Comparison of ENCODE assay signal across 8 cellular contexts in genomic region chr16:70380205-70380918, GRCh38. TPM values are rescaled to one million over a fixed set of nuclear protein-coding genes. Genes with fewer than 3 reads are reported as not detected.
A peak's percentile ranks its signal among the peaks of the same experiment; 100 is the strongest.
DNase-seq lines count a peak whose midpoint lies in the region; ATAC-seq, FAIRE-seq and TF ChIP-seq lines count a peak whose summit lies in the region.

No MANE protein-coding gene starts in this region.

- H3K36me3 Mint-ChIP-seq in naive thymus-derived CD4-positive, alpha-beta T cell = peaks cover 0 to 11% (median 6%) of the 10 kb centered on the region in 5 donors
- peaks cover 66% of the 10 kb centered on the region for H3K36me3 Mint-ChIP-seq in stimulated activated effector memory CD8-positive, alpha-beta T cell treated with anti-CD3 and anti-CD28 coated beads, Interleukin-12 subunit alpha, Interleukin-12 subunit beta, amount 100 ng/mL, for 72 hours

- peak overlapping the region; percentile 86 for H3K4me3 ChIP-seq in epithelial cell of proximal tubule (ENCODE audit: low read depth, low read length)
- peak overlapping the region; percentile 86 for H3K4me3 ChIP-seq in naive thymus-derived CD4-positive, alpha-beta T cell (ENCODE audit: low read length)

- ATAC-seq in HG02798 (IDR thresholded peaks at IDR 0.05; ENCODE audit: poor library complexity, unreplicated experiment) = peak; percentile 17
- ATAC-seq in naive thymus-derived CD4-positive, alpha-beta T cell = peak; percentile 22
- ATAC-seq in stimulated activated effector memory CD8-positive, alpha-beta T cell treated with anti-CD3 and anti-CD28 coated beads, Interleukin-12 subunit alpha, Interleukin-12 subunit beta, amount 100 ng/mL, for 72 hours = peak; percentile 71

- peak overlapping the region; percentile 89 to 100 (median 97) for H3K4me3 Mint-ChIP-seq in naive thymus-derived CD4-positive, alpha-beta T cell
- H3K4me3 Mint-ChIP-seq in stimulated activated effector memory CD8-positive, alpha-beta T cell treated with anti-CD3 and anti-CD28 coated beads, Interleukin-12 subunit alpha, Interleukin-12 subunit beta, amount 100 ng/mL, for 72 hours = peak overlapping the region; percentile 84

- CTCF ChIA-PET in naive thymus-derived CD4-positive, alpha-beta T cell (lab: Charles Lee) = interaction anchor here (0.7 to 2.2 kb wide), 11 partner anchors 11 to 153 kb away, joined by 3 to 8 read pairs (median 4); partner anchors contain the start of genes DDX19A, FCSK and ST3GAL2

- peaks cover 0 to 29% (median 24%) of the 10 kb centered on the region in 7 donors for H3K4me1 Mint-ChIP-seq in naive thymus-derived CD4-positive, alpha-beta T cell
- H3K4me1 Mint-ChIP-seq in stimulated activated effector memory CD8-positive, alpha-beta T cell treated with anti-CD3 and anti-CD28 coated beads, Interleukin-12 subunit alpha, Interleukin-12 subunit beta, amount 100 ng/mL, for 72 hours = no peaks in the 10 kb centered on the region

- H3K9me3 Mint-ChIP-seq in naive thymus-derived CD4-positive, alpha-beta T cell = peaks cover 0 to 3% (median 0%) of the 10 kb centered on the region in 11 donors
- no peaks in the 10 kb centered on the region for H3K9me3 Mint-ChIP-seq in stimulated activated effector memory CD8-positive, alpha-beta T cell treated with anti-CD3 and anti-CD28 coated beads, Interleukin-12 subunit alpha, Interleukin-12 subunit beta, amount 100 ng/mL, for 72 hours

- no peak; the same call in 1 of the 2 replicates for TF ChIP-seq POLR2A in GM12892 (IDR thresholded peaks at IDR 0.05; ENCODE audit: low read depth, low read length)

- POLR2A ChIA-PET in naive thymus-derived CD4-positive, alpha-beta T cell (lab: Charles Lee) = interaction anchor here (0.6 to 5.1 kb wide), 28 partner anchors 8 to 144 kb away, joined by 3 to 59 read pairs (median 5); partner anchors contain the start of genes AARS1, COG4, DDX19A and DDX19B

- peak overlapping the region; percentile 83 for H3K27ac ChIP-seq in naive thymus-derived CD4-positive, alpha-beta T cell (ENCODE audit: low read depth, low read length)

- no peaks in the 10 kb centered on the region for H3K27me3 Mint-ChIP-seq in naive thymus-derived CD4-positive, alpha-beta T cell

- H3K27ac Mint-ChIP-seq in naive thymus-derived CD4-positive, alpha-beta T cell = peak overlapping the region; percentile 73 to 97 (median 89)
- peak overlapping the region; percentile 94 for H3K27ac Mint-ChIP-seq in stimulated activated effector memory CD8-positive, alpha-beta T cell treated with anti-CD3 and anti-CD28 coated beads, Interleukin-12 subunit alpha, Interleukin-12 subunit beta, amount 100 ng/mL, for 72 hours

- no peak for DNase-seq in GM12892 (ENCODE audit: insufficient read length)
- DNase-seq in NCI-H460 (ENCODE audit: extremely low read depth, low read depth) = peak; percentile 8
- DNase-seq in activated CD8-positive, alpha-beta memory T cell treated with anti-CD3 and anti-CD28 coated beads, Interleukin-2, amount 50 U/mL, for 4 hours = peak; percentile 79
- no peak for DNase-seq in epithelial cell of proximal tubule (ENCODE audit: low read depth)
- DNase-seq in naive thymus-derived CD4-positive, alpha-beta T cell = peak; percentile 35 to 77 (median 60)
- DNase-seq in stimulated activated effector memory CD8-positive, alpha-beta T cell treated with anti-CD3 and anti-CD28 coated beads, Interleukin-12 subunit alpha, Interleukin-12 subunit beta, amount 100 ng/mL, for 72 hours (ENCODE audit: low spot score in 2 of 2) = peak; percentile 63 to 88
- DNase-seq in NCI-H446 treated with DMSO at 0.1 percent for 48 hours (lab: John Stamatoyannopoulos, UW) = no peak

- H3K9me3 ChIP-seq in naive thymus-derived CD4-positive, alpha-beta T cell (ENCODE audit: control insufficient read depth in 2 of 3, low read length in 3 of 3) = no peaks in the 10 kb centered on the region

- no peaks in the 10 kb centered on the region for H3K27me3 ChIP-seq in naive thymus-derived CD4-positive, alpha-beta T cell (ENCODE audit: control insufficient read depth in 2 of 2, insufficient read depth in 2 of 2, low read length in 2 of 2)

- H3K36me3 ChIP-seq in naive thymus-derived CD4-positive, alpha-beta T cell (ENCODE audit: control insufficient read depth in 2 of 3, insufficient read depth in 3 of 3, low read length in 3 of 3) = peaks cover 0 to 13% (median 3%) of the 10 kb centered on the region in 3 experiments

- no peak for TF ChIP-seq CTCF in epithelial cell of proximal tubule (conservative IDR thresholded peaks at IDR 0.05; ENCODE audit: low read depth, low read length)

- H3K4me1 ChIP-seq in naive thymus-derived CD4-positive, alpha-beta T cell (ENCODE audit: control insufficient read depth in 2 of 2, insufficient read depth in 2 of 2, low read length in 2 of 2) = peaks cover 9 to 13% of the 10 kb centered on the region in 2 donors

- peak; percentile 40 for FAIRE-seq in GM12892 (lab: Jason Lieb, UNC)

- intact Hi-C loops in naive thymus-derived CD4-positive, alpha-beta T cell (cut with micrococcal nuclease) = loop anchor here (1.0 to 5.0 kb wide), 6 partner anchors 28 to 272 kb away; partner anchors contain the start of gene EXOSC6 (in 1 of the 2)

RNA-seq across cellular contexts. Expression of gene DDX19A, which starts 33.7 kb away (rescaled TPM):
- 28.4 TPM for polyA plus RNA-seq in GM12892 (2012; ENCODE audit: missing spikeins)
- 25.5 and 28.8 TPM in 2 replicates for total RNA-seq in NCI-H460 (2014; rRNA removed; shearing (Covaris generic))
- polyA plus RNA-seq in NCI-H460 (2014; cell fraction: nucleus; rRNA removed) = 27.5 and 40.8 TPM in 2 replicates
- total RNA-seq in epithelial cell of proximal tubule = 31.8 and 45.1 TPM in 2 replicates
- total RNA-seq in naive thymus-derived CD4-positive, alpha-beta T cell = 10 to 100 TPM; 40.2 to 57.9 (median 47.1) TPM
- 10 to 100 TPM; 37.4 to 65.0 TPM for polyA plus RNA-seq in naive thymus-derived CD4-positive, alpha-beta T cell

RNA-seq across cellular contexts. Expression of gene ST3GAL2, which starts 58.5 kb away (rescaled TPM):
- 37.6 TPM for polyA plus RNA-seq in GM12892 (2012; ENCODE audit: missing spikeins)
- total RNA-seq in NCI-H460 (2014; rRNA removed; shearing (Covaris generic)) = 10.6 and 11.6 TPM in 2 replicates
- polyA plus RNA-seq in NCI-H460 (2014; cell fraction: nucleus; rRNA removed) = 13.1 and 14.7 TPM in 2 replicates
- 23.3 and 28.6 TPM in 2 replicates for total RNA-seq in epithelial cell of proximal tubule
- total RNA-seq in naive thymus-derived CD4-positive, alpha-beta T cell = 10 to 100 TPM; 16.6 to 35.9 (median 30.4) TPM
- polyA plus RNA-seq in naive thymus-derived CD4-positive, alpha-beta T cell = 10 to 100 TPM; 11.3 to 22.5 TPM

Comparison
In these comparisons a context has a peak if more than half of its experiments do, and no peak if none do; other contexts are left out.
1. DNase-seq: peak in NCI-H460 (single experiment), activated CD8-positive, alpha-beta memory T cell treated with anti-CD3 and anti-CD28 coated beads, Interleukin-2, amount 50 U/mL, for 4 hours (single experiment), naive thymus-derived CD4-positive, alpha-beta T cell (9 of 9) and stimulated activated effector memory CD8-positive, alpha-beta T cell treated with anti-CD3 and anti-CD28 coated beads, Interleukin-12 subunit alpha, Interleukin-12 subunit beta, amount 100 ng/mL, for 72 hours (2 of 2); none in GM12892 (single experiment), epithelial cell of proximal tubule (single experiment) and NCI-H446 treated with DMSO at 0.1 percent for 48 hours (single experiment).
2. ATAC-seq: peak in every context shown above with its lines; median percentile 71 in stimulated activated effector memory CD8-positive, alpha-beta T cell treated with anti-CD3 and anti-CD28 coated beads, Interleukin-12 subunit alpha, Interleukin-12 subunit beta, amount 100 ng/mL, for 72 hours; 22 in naive thymus-derived CD4-positive, alpha-beta T cell; 17 in HG02798.